In the genomic region with DNA sequence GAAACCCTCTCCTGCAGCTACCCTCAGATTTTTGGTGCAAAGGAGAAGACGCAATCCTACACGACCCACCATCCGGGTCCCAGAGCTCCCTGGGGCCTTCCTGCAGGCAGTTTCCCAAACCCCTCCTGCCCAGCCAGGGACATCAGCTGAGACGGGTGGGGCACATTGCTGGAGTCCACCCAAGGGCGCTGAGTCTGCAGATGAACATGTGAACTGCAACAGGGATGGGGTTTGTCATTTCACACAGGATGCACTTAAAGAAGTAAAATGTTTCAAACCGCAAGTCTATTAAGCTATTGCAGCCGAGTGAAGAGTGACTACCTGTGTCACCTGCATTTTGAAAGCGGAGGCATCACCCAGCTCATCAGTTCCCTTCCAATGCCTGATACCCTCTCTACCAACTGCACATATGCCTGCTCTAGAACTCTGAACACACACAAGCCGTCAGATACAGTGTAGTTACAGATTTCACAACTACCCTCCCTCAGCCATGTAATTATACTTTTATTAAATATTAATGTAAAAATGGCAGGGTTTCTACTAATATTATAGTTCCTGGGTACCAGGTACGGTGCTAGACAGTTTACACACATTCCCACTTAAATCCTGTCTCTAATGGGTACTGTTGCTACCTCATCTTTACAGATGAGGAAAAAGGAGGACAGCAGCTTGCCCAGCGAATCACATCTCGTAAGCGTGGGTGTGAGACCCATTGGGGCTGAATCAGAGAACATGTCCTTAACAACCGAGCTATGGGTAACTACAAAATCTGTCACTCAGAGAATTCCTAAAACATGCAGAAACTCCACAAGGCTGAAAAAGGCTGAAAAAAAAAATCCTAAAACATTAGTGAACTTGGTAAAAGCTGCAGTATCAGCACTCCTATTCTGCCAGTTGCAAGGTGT, we compare ENCODE assay signal across 14 cellular contexts.
DNase-seq lines count a peak whose midpoint lies in the region; ATAC-seq and TF ChIP-seq lines count a peak whose summit lies in the region.
"Had no signal": no experiment of that assay in that cellular context is flagged by ENCODE, and none has a peak within 500 bp of the region (broad histone marks: within the 10 kb centered on the region; RNA-seq: fewer than 3 reads in every experiment).

No MANE protein-coding gene starts in this region.

- no peaks in the 10 kb centered on the region for H3K36me3 Mint-ChIP-seq in nephron (ENCODE audit: low read depth)
- H3K36me3 Mint-ChIP-seq: memory B cell had no signal

- H3K9me3 Mint-ChIP-seq in nephron = no peaks in the 10 kb centered on the region

- peaks cover 38% of the 10 kb centered on the region for H3K4me1 Mint-ChIP-seq in nephron
- H3K4me1 Mint-ChIP-seq: memory B cell had no signal

- TF ChIP-seq CTCF in RWPE1 (conservative IDR thresholded peaks at IDR 0.05; ENCODE audit: low read depth) (no peak), fibroblast of lung (conservative IDR thresholded peaks at IDR 0.05 in 1 of 2, IDR thresholded peaks at IDR 0.05 in 1 of 2; ENCODE audit: low read depth in 1 of 2, low read length in 2 of 2) (no peak), nephron (IDR thresholded peaks at IDR 0.05; ENCODE audit: unreplicated experiment in 3 of 3) (no peak)

- H3K27ac Mint-ChIP-seq in nephron = peak overlapping the region; percentile 44 to 57 (median 49)
- H3K27ac Mint-ChIP-seq: memory B cell had no signal

- no peaks in the 10 kb centered on the region for H3K27me3 ChIP-seq in fibroblast of lung (ENCODE audit: control insufficient read depth, insufficient read depth, low read length)
- H3K27me3 ChIP-seq: vagina had no signal

- H3K27ac ChIP-seq in RWPE1 = peak overlapping the region; percentile 56
- no peak overlapping the region for H3K27ac ChIP-seq in fibroblast of lung (ENCODE audit: insufficient read depth, low read length)
- H3K27ac ChIP-seq: vagina had no signal

- no peaks in the 10 kb centered on the region for H4K20me1 ChIP-seq in fibroblast of lung (ENCODE audit: control insufficient read depth, extremely low read depth, insufficient read depth, low read length)

- H3K36me3 ChIP-seq in fibroblast of lung (ENCODE audit: control insufficient read depth, insufficient read depth, low read length) = no peaks in the 10 kb centered on the region
- H3K36me3 ChIP-seq: vagina had no signal

- H3K9me3 ChIP-seq in fibroblast of lung (ENCODE audit: control insufficient read depth, insufficient read depth, low read depth, low read length) = no peaks in the 10 kb centered on the region
- H3K9me3 ChIP-seq: vagina had no signal

- H3K4me1 ChIP-seq in fibroblast of lung (ENCODE audit: control insufficient read depth, extremely low read depth, insufficient read depth, low read length) = no peaks in the 10 kb centered on the region

- no peak for ATAC-seq in HG03457 (IDR thresholded peaks at IDR 0.05; ENCODE audit: unreplicated experiment)
- ATAC-seq in HG02759 (IDR thresholded peaks at IDR 0.05; ENCODE audit: unreplicated experiment) = no peak

- H3K9ac ChIP-seq in fibroblast of lung (ENCODE audit: insufficient read depth, low read length) = no peak overlapping the region

- CTCF ChIA-PET in RWPE1 (lab: Yijun Ruan, JAX) = no interaction called here

- H3K27me3 Mint-ChIP-seq in nephron (ENCODE audit: low read depth) = peaks cover 3% of the 10 kb centered on the region

- H3K4me3 ChIP-seq in fibroblast of lung (replicated peaks in 1 of 4; ENCODE audit: control extremely low read depth in 1 of 4, insufficient read depth in 1 of 4, low read depth in 3 of 4, low read length in 4 of 4) = no peak overlapping the region
- H3K4me3 ChIP-seq: vagina had no signal

- peaks cover 3% of the 10 kb centered on the region for H3K79me2 ChIP-seq in fibroblast of lung (ENCODE audit: control insufficient read depth, insufficient read depth, low read length)

- H2AFZ ChIP-seq in fibroblast of lung (ENCODE audit: low read length) = no peak overlapping the region

- H3K4me3 Mint-ChIP-seq in nephron = no peak overlapping the region
- H3K4me3 Mint-ChIP-seq: memory B cell had no signal

- POLR2A ChIA-PET in RWPE1 (lab: Yijun Ruan, JAX; ENCODE audit: low non-redundant PET) = no interaction called here

- DNase-seq in AG20443 (ENCODE audit: low spot score) (peak; percentile 76), RWPE1 (ENCODE audit: low spot score) (peak; percentile 33), fibroblast of lung (ENCODE audit: low read depth in 2 of 2) (peak; percentile 33 to 36), NCI-H2227 (lab: John Stamatoyannopoulos, UW; ENCODE audit: unreplicated experiment) (no peak)
- DNase-seq in activated effector memory CD4-positive, alpha-beta T cell treated with anti-CD3 and anti-CD28 coated beads, Interleukin-2, amount 50 U/mL, for 16 hours = no peak
- DNase-seq: activated T-cell treated with anti-CD3 and anti-CD28 coated beads, Interleukin-2, amount 50 U/mL, for 48 hours; AML-193; NCI-H2029; posterior cingulate gyrus had no signal

- no peak overlapping the region for H3K4me2 ChIP-seq in fibroblast of lung (ENCODE audit: extremely low read depth, insufficient read depth, low read length)

Comparison
In these comparisons a context has a peak if more than half of its experiments do, and no peak if none do; other contexts are left out.
1. DNase-seq: peak in AG20443 (single experiment), RWPE1 (single experiment) and fibroblast of lung (2 of 2); none in NCI-H2227 (single experiment) and activated effector memory CD4-positive, alpha-beta T cell treated with anti-CD3 and anti-CD28 coated beads, Interleukin-2, amount 50 U/mL, for 16 hours (single experiment).